9 cellular contexts compared by ENCODE assay signal in the genomic region with DNA sequence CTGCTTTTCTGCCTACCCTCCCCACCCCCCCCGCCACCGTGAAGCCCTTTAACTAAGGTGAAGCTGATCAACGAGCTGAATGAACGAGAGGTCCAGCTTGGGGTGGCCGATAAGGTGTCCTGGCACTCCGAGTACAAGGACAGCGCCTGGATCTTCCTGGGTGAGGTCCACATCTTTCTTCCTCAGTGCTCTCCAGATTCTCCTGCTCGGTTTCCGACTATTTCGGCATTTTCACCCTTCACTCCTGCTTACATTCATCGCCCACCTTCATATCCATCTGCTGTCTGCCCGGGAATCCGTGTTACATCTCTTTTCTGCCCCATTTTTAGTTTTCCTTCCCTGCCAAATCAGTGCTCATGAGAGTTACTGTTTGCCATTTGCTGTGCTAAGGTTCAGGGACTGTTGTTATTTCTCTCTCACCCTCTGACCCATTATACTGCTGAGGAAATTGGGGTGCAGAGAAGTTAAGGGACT. TPM values are rescaled to one million over a fixed set of nuclear protein-coding genes. Genes with fewer than 3 reads are reported as not detected.
DNase-seq lines count a peak whose midpoint lies in the region; ATAC-seq, FAIRE-seq and TF ChIP-seq lines count a peak whose summit lies in the region.
"Had no signal": no experiment of that assay in that cellular context is flagged by ENCODE, and none has a peak within 500 bp of the region (broad histone marks: within the 10 kb centered on the region; RNA-seq: fewer than 3 reads in every experiment).

No MANE protein-coding gene starts in this region.

- no peak for FAIRE-seq in kidney (lab: Jason Lieb, UNC)

- no peak for ATAC-seq in activated CD4-positive, alpha-beta T cell treated with anti-CD3 and anti-CD28 coated beads for 36 hours
- ATAC-seq in HG02884 (IDR thresholded peaks at IDR 0.05; ENCODE audit: unreplicated experiment): no peak

- WGBS in suprapubic skin: 45% methylated on average over 13 of the region's 13 CpGs

- H3K4me1 ChIP-seq in kidney (ENCODE audit: control insufficient read depth in 1 of 2, insufficient read depth in 1 of 2, low read depth in 1 of 2, low read length in 2 of 2) (peaks cover 0 to 3% of the 10 kb centered on the region in 2 donors), suprapubic skin (peaks cover 6% of the 10 kb centered on the region)

- peaks cover 13% of the 10 kb centered on the region for H3K36me3 Mint-ChIP-seq in activated CD4-positive, alpha-beta T cell treated with anti-CD3 and anti-CD28 coated beads for 36 hours (ENCODE audit: low read depth)
- peaks cover 19% of the 10 kb centered on the region for H3K36me3 Mint-ChIP-seq in activated T-helper 2 cell treated with anti-CD3 and anti-CD28 coated beads, Interferon-gamma antibody, Interleukin-2, Interleukin-4, amounts not matched to agents 10 μg/mL and 5 μg/mL and 100 μg/mL, durations not matched to agents 14 hours and 24 hours and 36 hours (ENCODE audit: low read depth)

- H3K9me3 Mint-ChIP-seq in activated CD4-positive, alpha-beta T cell treated with anti-CD3 and anti-CD28 coated beads for 36 hours (ENCODE audit: low read depth): no peaks in the 10 kb centered on the region
- H3K9me3 Mint-ChIP-seq in activated T-helper 2 cell treated with anti-CD3 and anti-CD28 coated beads, Interferon-gamma antibody, Interleukin-2, Interleukin-4, amounts not matched to agents 10 μg/mL and 5 μg/mL and 100 μg/mL, durations not matched to agents 14 hours and 24 hours and 36 hours: no peaks in the 10 kb centered on the region

- peak overlapping the region; percentile 93 for H3K4me3 Mint-ChIP-seq in activated CD4-positive, alpha-beta T cell treated with anti-CD3 and anti-CD28 coated beads for 36 hours
- peak overlapping the region; percentile 94 for H3K4me3 Mint-ChIP-seq in activated T-helper 2 cell treated with anti-CD3 and anti-CD28 coated beads, Interferon-gamma antibody, Interleukin-2, Interleukin-4, amounts not matched to agents 10 μg/mL and 5 μg/mL and 100 μg/mL, durations not matched to agents 14 hours and 24 hours and 36 hours (ENCODE audit: low read depth)

- no peaks in the 10 kb centered on the region for H3K27me3 Mint-ChIP-seq in activated CD4-positive, alpha-beta T cell treated with anti-CD3 and anti-CD28 coated beads for 36 hours
- H3K27me3 Mint-ChIP-seq in activated T-helper 2 cell treated with anti-CD3 and anti-CD28 coated beads, Interferon-gamma antibody, Interleukin-2, Interleukin-4, amounts not matched to agents 10 μg/mL and 5 μg/mL and 100 μg/mL, durations not matched to agents 14 hours and 24 hours and 36 hours (ENCODE audit: low read depth): peaks cover 6% of the 10 kb centered on the region

- no peak for TF ChIP-seq POLR2A in suprapubic skin (IDR thresholded peaks at IDR 0.05)

- H3K27me3 ChIP-seq in suprapubic skin: no peaks in the 10 kb centered on the region

- H3K27ac Mint-ChIP-seq in activated CD4-positive, alpha-beta T cell treated with anti-CD3 and anti-CD28 coated beads for 36 hours: peak overlapping the region; percentile 81
- H3K27ac Mint-ChIP-seq in activated T-helper 2 cell treated with anti-CD3 and anti-CD28 coated beads, Interferon-gamma antibody, Interleukin-2, Interleukin-4, amounts not matched to agents 10 μg/mL and 5 μg/mL and 100 μg/mL, durations not matched to agents 14 hours and 24 hours and 36 hours: peak overlapping the region; percentile 70

- H3K36me3 ChIP-seq in kidney (ENCODE audit: control insufficient read depth in 1 of 2, insufficient read depth in 2 of 2, low read length in 2 of 2) (no peaks in the 10 kb centered on the region), suprapubic skin (peaks cover 4% of the 10 kb centered on the region)

- TF ChIP-seq CTCF in kidney (IDR thresholded peaks at IDR 0.05; ENCODE audit: borderline replicate concordance, extremely low read depth, insufficient read depth) (no peak), suprapubic skin (IDR thresholded peaks at IDR 0.05) (no peak)

- H3K4me3 ChIP-seq in kidney (ENCODE audit: low read length in 2 of 2) (peak overlapping the region; percentile 82 to 96), suprapubic skin (peak overlapping the region; percentile 68)

- intact Hi-C loops in activated CD4-positive, alpha-beta T cell treated with anti-CD3 and anti-CD28 coated beads for 36 hours (cut with DNase I, micrococcal nuclease): loop anchor here (5.0 to 10.0 kb wide), 4 partner anchors 67 to 513 kb away; partner anchors contain the start of genes SLC25A14 (in 1 of the 2), UTP14A (in 1 of the 2) and ZNF280C (in 1 of the 2)
- intact Hi-C loops in activated T-helper 2 cell treated with anti-CD3 and anti-CD28 coated beads, Interferon-gamma antibody, Interleukin-2, Interleukin-4, amounts not matched to agents 10 μg/mL and 5 μg/mL and 100 μg/mL, durations not matched to agents 14 hours and 24 hours and 36 hours (cut with micrococcal nuclease): loop anchor here (5.0 kb wide), 1 partner anchor 60 kb away; no protein-coding TSS in a partner anchor
- intact Hi-C loops in kidney (cut with DNase I): no loop called here

- CTCF ChIA-PET in activated CD4-positive, alpha-beta T cell treated with anti-CD3 and anti-CD28 coated beads for 36 hours (lab: Charles Lee): interaction anchor here (0.8 kb wide), 1 partner anchor 66 kb away, joined by 3 read pairs; no protein-coding TSS in a partner anchor

- no peak for DNase-seq in activated CD4-positive, alpha-beta T cell treated with anti-CD3 and anti-CD28 coated beads for 36 hours
- no peak for DNase-seq in activated CD4-positive, alpha-beta T cell treated with anti-CD3 and anti-CD28 coated beads for 4 hours
- DNase-seq in activated T-helper 2 cell treated with anti-CD3 and anti-CD28 coated beads, Interferon-gamma antibody, Interleukin-2, Interleukin-4, amounts not matched to agents 10 μg/mL and 5 μg/mL and 100 μg/mL, durations not matched to agents 14 hours and 24 hours and 36 hours (ENCODE audit: low spot score): no peak
- DNase-seq in kidney (no peak), suprapubic skin (ENCODE audit: low spot score in 2 of 2) (no peak), HuH-7.5 (ENCODE audit: low spot score) (no peak), dermis blood vessel endothelial cell (no peak)

- POLR2A ChIA-PET in activated CD4-positive, alpha-beta T cell treated with anti-CD3 and anti-CD28 coated beads for 36 hours (lab: Charles Lee): interaction anchor here (0.6 kb wide), 1 partner anchor 1224 kb away, joined by 4 read pairs; no protein-coding TSS in a partner anchor

- no peak overlapping the region for H3K27ac ChIP-seq in kidney (ENCODE audit: low read depth in 2 of 2, low read length in 2 of 2)
- peak overlapping the region; percentile 77 for H3K27ac ChIP-seq in suprapubic skin

- H3K9ac ChIP-seq in kidney (ENCODE audit: low read length in 2 of 2): peak overlapping the region in 1 of 2 donors; percentile 55

- H3K9me3 ChIP-seq in kidney (ENCODE audit: control insufficient read depth in 1 of 2, low read length in 2 of 2): no peaks in the 10 kb centered on the region
- no peaks in the 10 kb centered on the region for H3K9me3 ChIP-seq in suprapubic skin

- peaks cover 13% of the 10 kb centered on the region for H3K4me1 Mint-ChIP-seq in activated CD4-positive, alpha-beta T cell treated with anti-CD3 and anti-CD28 coated beads for 36 hours
- H3K4me1 Mint-ChIP-seq in activated T-helper 2 cell treated with anti-CD3 and anti-CD28 coated beads, Interferon-gamma antibody, Interleukin-2, Interleukin-4, amounts not matched to agents 10 μg/mL and 5 μg/mL and 100 μg/mL, durations not matched to agents 14 hours and 24 hours and 36 hours (ENCODE audit: low read depth): peaks cover 7% of the 10 kb centered on the region

- TF ChIP-seq EP300 in suprapubic skin (IDR thresholded peaks at IDR 0.05): no peak

RNA-seq across cellular contexts. Expression of gene RBMX2, which starts 0.5 kb away (rescaled TPM):
- 10 to 100 TPM; 25.4 to 26.8 TPM for total RNA-seq in activated CD4-positive, alpha-beta T cell treated with anti-CD3 and anti-CD28 coated beads for 36 hours
- 23.8 and 24.4 TPM in 2 replicates for total RNA-seq in activated T-helper 2 cell treated with anti-CD3 and anti-CD28 coated beads, Interferon-gamma antibody, Interleukin-2, Interleukin-4, amounts not matched to agents 10 μg/mL and 5 μg/mL and 100 μg/mL, durations not matched to agents 14 hours and 24 hours and 36 hours
- total RNA-seq in kidney (16.0 TPM), suprapubic skin (10 to 100 TPM; 11.3 to 22.5 (median 15.9) TPM), dermis blood vessel endothelial cell (22.1 and 23.9 TPM in 2 replicates)
- polyA plus RNA-seq in kidney (ENCODE audit: insufficient read depth, low read depth, low replicate concordance): 24.0 TPM

RNA-seq across cellular contexts. Expression of gene GPR119, which starts 16.8 kb away (rescaled TPM):
- total RNA-seq in activated CD4-positive, alpha-beta T cell treated with anti-CD3 and anti-CD28 coated beads for 36 hours: not detected
- total RNA-seq in activated T-helper 2 cell treated with anti-CD3 and anti-CD28 coated beads, Interferon-gamma antibody, Interleukin-2, Interleukin-4, amounts not matched to agents 10 μg/mL and 5 μg/mL and 100 μg/mL, durations not matched to agents 14 hours and 24 hours and 36 hours: not detected in 2 replicates
- total RNA-seq in kidney (not detected), suprapubic skin (not detected), dermis blood vessel endothelial cell (not detected in 2 replicates)
- not detected for polyA plus RNA-seq in kidney (ENCODE audit: insufficient read depth, low read depth, low replicate concordance)
- total RNA-seq: SK-MEL-5 had no signal
